In genomic region chr17:59840908-59841666, GRCh38 we compare ENCODE assay signal across 8 cellular contexts. TPM values are rescaled to one million over a fixed set of nuclear protein-coding genes. Genes with fewer than 3 reads are reported as not detected.
A peak's percentile ranks its signal among the peaks of the same experiment; 100 is the strongest.
DNase-seq lines count a peak whose midpoint lies in the region; ATAC-seq and TF ChIP-seq lines count a peak whose summit lies in the region.

No MANE protein-coding gene starts in this region.

- ATAC-seq in HG03175 (IDR thresholded peaks at IDR 0.05; ENCODE audit: unreplicated experiment) = no peak

- DNase-seq in EL = peak; percentile 57
- DNase-seq in NT2/D1 (ENCODE audit: low read depth, low spot score) = no peak
- DNase-seq in dermis microvascular lymphatic vessel endothelial cell (ENCODE audit: low read depth in 2 of 2) = peak; percentile 24 to 41
- DNase-seq in ureter (ENCODE audit: low spot score) = no peak
- DNase-seq in GF-D8 (lab: John Stamatoyannopoulos, UW) = no peak
- DNase-seq in NCI-H524 (lab: John Stamatoyannopoulos, UW) = no peak

- no peaks in the 10 kb centered on the region for H3K9me3 ChIP-seq in NT2/D1 (ENCODE audit: insufficient read depth, low read length)

- H3K4me1 ChIP-seq in NT2/D1 (ENCODE audit: insufficient read depth, insufficient read length) = no peaks in the 10 kb centered on the region

- TF ChIP-seq CTCF in nephron (IDR thresholded peaks at IDR 0.05; ENCODE audit: unreplicated experiment in 3 of 3) = no peak

- peaks cover 71% of the 10 kb centered on the region for H3K4me1 Mint-ChIP-seq in nephron

- H3K27me3 Mint-ChIP-seq in nephron (ENCODE audit: low read depth) = no peaks in the 10 kb centered on the region

- no peaks in the 10 kb centered on the region for H3K27me3 ChIP-seq in NT2/D1 (ENCODE audit: insufficient read depth, insufficient read length)

- peak overlapping the region; percentile 26 for H3K9ac ChIP-seq in NT2/D1 (ENCODE audit: insufficient read length, low read depth)

- peak overlapping the region; percentile 91 to 98 (median 95) for H3K4me3 Mint-ChIP-seq in nephron

- H3K36me3 Mint-ChIP-seq in nephron (ENCODE audit: low read depth) = peaks cover 34% of the 10 kb centered on the region

- H3K36me3 ChIP-seq in NT2/D1 (ENCODE audit: insufficient read depth, insufficient read length, low read length) = peaks cover 33% of the 10 kb centered on the region

- peak overlapping the region; percentile 95 to 99 (median 97) for H3K27ac Mint-ChIP-seq in nephron

- no peaks in the 10 kb centered on the region for H3K9me3 Mint-ChIP-seq in nephron

- peak overlapping the region; percentile 29 for H3K4me3 ChIP-seq in NT2/D1 (ENCODE audit: insufficient read length, low read depth)

RNA-seq across cellular contexts. Expression of gene TUBD1, which starts 51.7 kb away (rescaled TPM):
- 8.3 and 9.6 TPM in 2 replicates for total RNA-seq in dermis microvascular lymphatic vessel endothelial cell
- 9.4 TPM for total RNA-seq in ureter

RNA-seq across cellular contexts. Expression of gene RPS6KB1, which starts 51.8 kb away (rescaled TPM):
- total RNA-seq in dermis microvascular lymphatic vessel endothelial cell (16.6 and 16.8 TPM in 2 replicates), ureter (46.8 TPM)

Comparison
In these comparisons a context has a peak if more than half of its experiments do, and no peak if none do; other contexts are left out.
1. DNase-seq: peak in EL (single experiment) and dermis microvascular lymphatic vessel endothelial cell (2 of 2); none in NT2/D1 (single experiment), ureter (single experiment), GF-D8 (single experiment) and NCI-H524 (0 of 2).